ENCODE assay signal across 22 cellular contexts in genomic region chr6:100462396-100462795, GRCh38. TPM values are rescaled to one million over a fixed set of nuclear protein-coding genes. Genes with fewer than 3 reads are reported as not detected.
A peak's percentile ranks its signal among the peaks of the same experiment; 100 is the strongest.
DNase-seq lines count a peak whose midpoint lies in the region; ATAC-seq and TF ChIP-seq lines count a peak whose summit lies in the region.
"Had no signal": no experiment of that assay in that cellular context is flagged by ENCODE, and none has a peak within 500 bp of the region (broad histone marks: within the 10 kb centered on the region; RNA-seq: fewer than 3 reads in every experiment).

No MANE protein-coding gene starts in this region.

- H2BK15ac ChIP-seq in mesenchymal stem cell (ENCODE audit: low read depth, poor library complexity, severe bottlenecking) = no peak overlapping the region

- no peak overlapping the region for H2AK5ac ChIP-seq in mesenchymal stem cell (ENCODE audit: low read length, severe bottlenecking)

- H3K4me2 ChIP-seq in OCI-LY1 (ENCODE audit: low read length) (no peak overlapping the region), mesenchymal stem cell (ENCODE audit: low read length, poor library complexity, severe bottlenecking) (no peak overlapping the region)
- H3K4me2 ChIP-seq: hepatocyte had no signal

- H3K36me3 Mint-ChIP-seq in T-helper 1 cell treated with Interleukin-12 subunit alpha and Interleukin-12 subunit beta and Interleukin-4 antibody, amounts not matched to agents 30 μg/mL and 1 μg/mL, for 36 hours (ENCODE audit: low read depth) = peaks cover 12% of the 10 kb centered on the region
- H3K36me3 Mint-ChIP-seq: mesothelial cell of epicardium had no signal

- H3K9ac ChIP-seq in OCI-LY1 (ENCODE audit: low read length) = no peak overlapping the region
- peak overlapping the region; percentile 91 for H3K9ac ChIP-seq in mesenchymal stem cell (ENCODE audit: low read length)
- H3K9ac ChIP-seq in subcutaneous abdominal adipose tissue (ENCODE audit: low read length in 5 of 5) = peak overlapping the region in 3 of 5 donors; percentile 30 to 53 (median 49)
- H3K9ac ChIP-seq: parathyroid adenoma had no signal

- H3K4me1 ChIP-seq in OCI-LY1 (ENCODE audit: insufficient read depth, low read length, severe bottlenecking) = peaks cover 19% of the 10 kb centered on the region
- H3K4me1 ChIP-seq in mesenchymal stem cell (ENCODE audit: control insufficient read depth, insufficient read depth, low read depth, low read length) = peaks cover 29% of the 10 kb centered on the region
- H3K4me1 ChIP-seq in subcutaneous abdominal adipose tissue (ENCODE audit: control insufficient read depth in 5 of 5, insufficient read depth in 5 of 5, low read length in 5 of 5) = peaks cover 0 to 63% (median 45%) of the 10 kb centered on the region in 5 donors
- H3K4me1 ChIP-seq: parathyroid adenoma had no signal

- no peak overlapping the region for H3K4me3 Mint-ChIP-seq in T-helper 1 cell treated with Interleukin-12 subunit alpha and Interleukin-12 subunit beta and Interleukin-4 antibody, amounts not matched to agents 30 μg/mL and 1 μg/mL, for 36 hours
- H3K4me3 Mint-ChIP-seq: mesothelial cell of epicardium had no signal

- WGBS in mesenchymal stem cell = 0% methylated on average over 1 of the region's 3 CpGs

- H3K79me2 ChIP-seq in OCI-LY1 (ENCODE audit: insufficient read depth, low read length) = no peaks in the 10 kb centered on the region
- H3K79me2 ChIP-seq: hepatocyte, parathyroid adenoma had no signal

- peaks cover 29% of the 10 kb centered on the region for H3K4me1 Mint-ChIP-seq in T-helper 1 cell treated with Interleukin-12 subunit alpha and Interleukin-12 subunit beta and Interleukin-4 antibody, amounts not matched to agents 30 μg/mL and 1 μg/mL, for 36 hours (ENCODE audit: low read depth)

- H3K9me3 ChIP-seq in OCI-LY1 (ENCODE audit: low read length) (peaks cover 7% of the 10 kb centered on the region), mesenchymal stem cell (ENCODE audit: control insufficient read depth, low read length) (peaks cover 2% of the 10 kb centered on the region), subcutaneous abdominal adipose tissue (ENCODE audit: control insufficient read depth in 5 of 5, low read length in 5 of 5) (no peaks in the 10 kb centered on the region)
- H3K9me3 ChIP-seq: upper lobe of right lung had no signal

- no peaks in the 10 kb centered on the region for H3K9me2 ChIP-seq in OCI-LY1 (ENCODE audit: low read depth, low read length)

- H4K8ac ChIP-seq in mesenchymal stem cell (ENCODE audit: low read length) = no peak overlapping the region

- no peak overlapping the region for H3K14ac ChIP-seq in mesenchymal stem cell (ENCODE audit: low read length in 2 of 2)

- no peak overlapping the region for H2BK5ac ChIP-seq in mesenchymal stem cell (ENCODE audit: low read depth, low read length, poor library complexity, severe bottlenecking)

- no peak for TF ChIP-seq CTCF in OCI-LY1 (IDR thresholded peaks at IDR 0.05; ENCODE audit: low read length)

- no peak overlapping the region for H2BK12ac ChIP-seq in mesenchymal stem cell (ENCODE audit: low read length in 2 of 2)

- H3K27me3 ChIP-seq in OCI-LY1 (ENCODE audit: insufficient read depth, low read length) (no peaks in the 10 kb centered on the region), mesenchymal stem cell (ENCODE audit: control insufficient read depth in 1 of 2, insufficient read depth in 1 of 2, low read length in 2 of 2) (peaks cover 40 to 84% of the 10 kb centered on the region in 2 experiments), subcutaneous abdominal adipose tissue (ENCODE audit: control insufficient read depth in 5 of 5, insufficient read depth in 4 of 5, low read length in 5 of 5) (peaks cover 39 to 90% (median 66%) of the 10 kb centered on the region in 5 donors)

- H3K4me3 ChIP-seq in OCI-LY1 (ENCODE audit: low read depth, low read length, poor library complexity, severe bottlenecking) = no peak overlapping the region
- peak overlapping the region in 1 of 2 experiments; percentile 91 for H3K4me3 ChIP-seq in mesenchymal stem cell (ENCODE audit: insufficient read depth in 1 of 2, low read depth in 1 of 2, low read length in 2 of 2)
- peak overlapping the region; percentile 35 to 86 (median 75) for H3K4me3 ChIP-seq in subcutaneous abdominal adipose tissue (ENCODE audit: low read depth in 1 of 5, low read length in 5 of 5)
- H3K4me3 ChIP-seq: cardiac muscle cell, hepatocyte, upper lobe of right lung had no signal

- no peaks in the 10 kb centered on the region for H3F3A ChIP-seq in OCI-LY1 (ENCODE audit: insufficient read depth, low read length)

- H3K27ac Mint-ChIP-seq in T-helper 1 cell treated with Interleukin-12 subunit alpha and Interleukin-12 subunit beta and Interleukin-4 antibody, amounts not matched to agents 30 μg/mL and 1 μg/mL, for 36 hours = peak overlapping the region; percentile 80
- H3K27ac Mint-ChIP-seq: mesothelial cell of epicardium had no signal

- H3K9me3 Mint-ChIP-seq in T-helper 1 cell treated with Interleukin-12 subunit alpha and Interleukin-12 subunit beta and Interleukin-4 antibody, amounts not matched to agents 30 μg/mL and 1 μg/mL, for 36 hours = peaks cover 19% of the 10 kb centered on the region
- H3K9me3 Mint-ChIP-seq: mesothelial cell of epicardium had no signal

- H2AFZ ChIP-seq in OCI-LY1 (ENCODE audit: low read length) = peak overlapping the region; percentile 68; the same call in 1 of the 2 replicates
- no peak overlapping the region for H2AFZ ChIP-seq in mesenchymal stem cell (ENCODE audit: low read depth, low read length)
- H2AFZ ChIP-seq: hepatocyte, parathyroid adenoma had no signal

- no peaks in the 10 kb centered on the region for H4K20me1 ChIP-seq in OCI-LY1 (ENCODE audit: insufficient read depth, low read length)

- H2BK120ac ChIP-seq in mesenchymal stem cell (ENCODE audit: low read depth, low read length) = no peak overlapping the region

- H4K91ac ChIP-seq in mesenchymal stem cell (ENCODE audit: low read length) = no peak overlapping the region

- no peaks in the 10 kb centered on the region for H3K36me3 ChIP-seq in OCI-LY1 (ENCODE audit: insufficient read depth, low read length)
- peaks cover 0 to 2% of the 10 kb centered on the region in 2 experiments for H3K36me3 ChIP-seq in mesenchymal stem cell (ENCODE audit: control insufficient read depth in 1 of 2, insufficient read depth in 2 of 2, low read depth in 1 of 2, low read length in 2 of 2)
- H3K36me3 ChIP-seq in subcutaneous abdominal adipose tissue (ENCODE audit: control insufficient read depth in 5 of 5, insufficient read depth in 5 of 5, low read length in 5 of 5) = no peaks in the 10 kb centered on the region
- H3K36me3 ChIP-seq: cardiac muscle cell, upper lobe of right lung had no signal

- no peak for ATAC-seq in GM19397 (IDR thresholded peaks at IDR 0.05; ENCODE audit: unreplicated experiment)
- ATAC-seq: upper lobe of right lung had no signal

- no peaks in the 10 kb centered on the region for H3K79me1 ChIP-seq in mesenchymal stem cell (replicated peaks; ENCODE audit: low read length, poor library complexity, severe bottlenecking)

- H3K23ac ChIP-seq in mesenchymal stem cell (ENCODE audit: low read length in 2 of 2) = no peak overlapping the region

- no peak overlapping the region for H3K18ac ChIP-seq in mesenchymal stem cell (ENCODE audit: low read depth in 1 of 2, low read length in 2 of 2)

- H3K27me3 Mint-ChIP-seq in T-helper 1 cell treated with Interleukin-12 subunit alpha and Interleukin-12 subunit beta and Interleukin-4 antibody, amounts not matched to agents 30 μg/mL and 1 μg/mL, for 36 hours (ENCODE audit: low read depth) = peaks cover 66% of the 10 kb centered on the region

- DNase-seq in T-helper 1 cell (no peak), mesenchymal stem cell (no peak), mucosa of gallbladder (ENCODE audit: low spot score) (no peak)
- no peak for DNase-seq in stimulated activated CD4-positive, alpha-beta T cell treated with anti-CD3 and anti-CD28 coated beads, Interleukin-12 subunit alpha, Interleukin-12 subunit beta, amount 100 ng/mL, for 4 hours
- DNase-seq: activated CD4-positive, alpha-beta T cell treated with anti-CD3 and anti-CD28 coated beads, Interleukin-2, amount 50 U/mL, for 48 hours; activated T-cell treated with anti-CD3 and anti-CD28 coated beads, Interleukin-2, amount 50 U/mL, for 48 hours; COR-L47; Kasumi-1; kidney glomerular epithelial cell; SHP77 treated with DMSO at 0.1 percent for 48 hours; stimulated activated naive CD4-positive, alpha-beta T cell treated with Interleukin-2 at 50 U/mL for 16 hours; upper lobe of right lung had no signal

- H3K4ac ChIP-seq in mesenchymal stem cell (ENCODE audit: low read depth in 1 of 2, low read length in 2 of 2) = no peak overlapping the region

- H3K27ac ChIP-seq in OCI-LY1 (ENCODE audit: low read depth, low read length, poor library complexity, severe bottlenecking) (no peak overlapping the region), mesenchymal stem cell (ENCODE audit: low read length, poor library complexity, severe bottlenecking) (no peak overlapping the region), subcutaneous abdominal adipose tissue (ENCODE audit: low read depth, low read length) (peak overlapping the region; percentile 79)
- H3K27ac ChIP-seq: cardiac muscle cell, hepatocyte, parathyroid adenoma, upper lobe of right lung had no signal

RNA-seq across cellular contexts. Expression of gene SIM1, which starts 2.3 kb away (rescaled TPM):
- polyA plus RNA-seq in mesenchymal stem cell (2013, experiment 1 of 2) = not detected
- polyA plus RNA-seq in mesenchymal stem cell (2013, experiment 2 of 2) = not detected
- total RNA-seq in mucosa of gallbladder = not detected
- total RNA-seq: cardiac muscle cell, fibroblast of lung, mesothelial cell of epicardium, upper lobe of right lung had no signal
- polyA plus RNA-seq: AG04450, cardiac muscle cell, fibroblast of lung, hepatocyte had no signal
